In the genomic region with DNA sequence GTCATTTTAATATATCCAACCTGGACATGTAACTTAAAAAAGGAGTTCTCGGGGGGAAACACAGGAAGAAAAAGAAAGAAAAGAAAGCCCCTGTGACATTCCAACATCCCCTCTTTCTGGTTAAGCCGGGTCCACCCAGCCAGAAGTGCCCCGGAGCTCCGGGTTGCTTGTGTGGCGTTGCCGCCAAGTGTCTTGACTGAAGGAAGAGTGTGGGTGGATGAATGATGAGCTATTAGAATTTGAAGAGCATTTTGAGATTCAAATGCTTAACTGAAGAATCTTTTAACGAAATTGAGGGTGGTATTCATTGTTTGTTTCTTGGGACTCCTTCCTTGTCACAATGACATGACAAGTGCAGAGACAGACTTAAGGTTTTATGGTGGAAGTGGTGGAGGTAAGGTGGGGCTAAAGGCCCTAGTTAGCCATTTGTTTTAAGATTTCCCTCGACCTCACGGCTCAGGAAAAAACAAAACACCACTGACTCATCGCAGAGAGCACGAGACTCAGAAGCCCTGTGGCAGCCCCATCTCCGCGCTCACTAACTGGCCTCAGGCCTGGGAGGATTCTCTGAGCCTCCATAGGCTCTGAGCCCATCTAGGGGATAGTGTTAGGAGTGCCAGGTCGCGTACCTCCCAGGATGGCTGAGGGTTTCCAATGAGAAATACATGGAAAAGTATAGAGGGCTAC, we compare ENCODE assay signal across 8 cellular contexts. TPM values are rescaled to one million over a fixed set of nuclear protein-coding genes. Genes with fewer than 3 reads are reported as not detected.
DNase-seq lines count a peak whose midpoint lies in the region; ATAC-seq and TF ChIP-seq lines count a peak whose summit lies in the region.

No MANE protein-coding gene starts in this region.

- 0 out of 2 replicates have a peak, but pooled peaks cover 4% of the 10 kb centered on the region for H3K36me3 ChIP-seq in RWPE2 (ENCODE audit: low read depth)

- peak overlapping the region; percentile 94 for H3K27ac Mint-ChIP-seq in osteocyte (ENCODE audit: unreplicated experiment)

- no peaks in the 10 kb centered on the region for H3K27me3 Mint-ChIP-seq in osteocyte (ENCODE audit: unreplicated experiment)

- H3K36me3 Mint-ChIP-seq in osteocyte (ENCODE audit: unreplicated experiment), result no peaks in the 10 kb centered on the region

- in situ Hi-C loops in Caki2 (cut with HindIII; ENCODE audit: low pct_unique_long_range_greater_than_20kb, low sequenced_read_pairs), result no loop called here

- DNase-seq in Caki2 (ENCODE audit: low read depth) (peak; percentile 84), RWPE2 (ENCODE audit: low spot score) (no peak), fibroblast of mammary gland (ENCODE audit: low read depth) (peak; percentile 87), osteocyte (ENCODE audit: extremely low spot score, unreplicated experiment) (no peak), GM19238 (ENCODE audit: insufficient read length, low spot score) (no peak), NCI-H446 treated with DMSO at 0.1 percent for 48 hours (lab: John Stamatoyannopoulos, UW) (no peak)

- H3K27ac ChIP-seq in RWPE2 (ENCODE audit: poor library complexity, severe bottlenecking), result peak overlapping the region; percentile 72

- H3K4me3 ChIP-seq in RWPE2 (ENCODE audit: severe bottlenecking), result no peak overlapping the region
- no peak overlapping the region for H3K4me3 ChIP-seq in fibroblast of mammary gland (ENCODE audit: control insufficient read depth, low read depth, low read length)

- ATAC-seq in RWPE2 (ENCODE audit: low read depth) (peak; percentile 15; the same call in 1 of the 3 replicates), GM21786 (IDR thresholded peaks at IDR 0.05; ENCODE audit: unreplicated experiment) (no peak), GM18520 (IDR thresholded peaks at IDR 0.05; ENCODE audit: unreplicated experiment) (no peak)

- H3K4me1 ChIP-seq in RWPE2 (ENCODE audit: insufficient read depth, poor library complexity, severe bottlenecking), result peaks cover 28% of the 10 kb centered on the region

- no peaks in the 10 kb centered on the region for H3K9me3 ChIP-seq in RWPE2 (ENCODE audit: severe bottlenecking)

- H3K4me1 Mint-ChIP-seq in osteocyte (ENCODE audit: unreplicated experiment), result peaks cover 46% of the 10 kb centered on the region

- peak overlapping the region; percentile 81 for H3K4me3 Mint-ChIP-seq in osteocyte (ENCODE audit: unreplicated experiment)

- no peak for TF ChIP-seq CTCF in RWPE2 (IDR thresholded peaks at IDR 0.05; ENCODE audit: poor library complexity, severe bottlenecking)
- TF ChIP-seq CTCF in fibroblast of mammary gland (conservative IDR thresholded peaks at IDR 0.05; ENCODE audit: control insufficient read depth, insufficient read depth, low read depth, low read length), result no peak
- no peak for TF ChIP-seq CTCF in osteocyte (IDR thresholded peaks at IDR 0.05)

- no peaks in the 10 kb centered on the region for H3K27me3 ChIP-seq in RWPE2 (ENCODE audit: insufficient read depth, poor library complexity, severe bottlenecking)

- no peaks in the 10 kb centered on the region for H3K9me3 Mint-ChIP-seq in osteocyte (ENCODE audit: unreplicated experiment)

RNA-seq across cellular contexts. Expression of gene GLI3, which starts 1.8 kb away (rescaled TPM):
- total RNA-seq in Caki2 (2014; rRNA removed; shearing (Covaris generic); ENCODE audit: low replicate concordance), result 1.8 and 1.9 TPM in 2 replicates
- 57.0 and 57.9 TPM in 2 replicates for total RNA-seq in osteocyte

Comparison
In these comparisons a context has a peak if more than half of its experiments do, and no peak if none do; other contexts are left out.
1. DNase-seq: peak in Caki2 (single experiment) and fibroblast of mammary gland (single experiment); none in RWPE2 (single experiment), osteocyte (single experiment), GM19238 (single experiment) and NCI-H446 treated with DMSO at 0.1 percent for 48 hours (single experiment).
2. RNA of gene GLI3, which starts 1.8 kb away (total RNA-seq): 57.0 to 57.9 TPM in osteocyte; 1.8 to 1.9 TPM in Caki2; every median in the first group is over 10 times any median in the second.